In genomic region chr9:129008469-129008965, GRCh38 we compare ENCODE assay signal across 1 cellular context.
TF ChIP-seq lines count a peak whose summit lies in the region.

No MANE protein-coding gene starts in this region.

TF ChIP-seq in IMR-90, 13 proteins besides CTCF, POLR2A, EP300 and RAD21 (continued from another document):
- TF ChIP-seq MAZ (IDR thresholded peaks at IDR 0.05; ENCODE audit: borderline replicate concordance, low read depth, low read length) (no peak), RCOR1 (IDR thresholded peaks at IDR 0.05; ENCODE audit: insufficient replicate concordance, low read length) (no peak), MXI1 (IDR thresholded peaks at IDR 0.05; ENCODE audit: borderline replicate concordance, low read depth, low read length) (no peak), SMC3 (IDR thresholded peaks at IDR 0.05; ENCODE audit: low read depth, low read length) (no peak), NFE2L2 (IDR thresholded peaks at IDR 0.05; ENCODE audit: low read depth, low read length) (no peak)
